ENCODE assay signal across 13 cellular contexts in the genomic region with DNA sequence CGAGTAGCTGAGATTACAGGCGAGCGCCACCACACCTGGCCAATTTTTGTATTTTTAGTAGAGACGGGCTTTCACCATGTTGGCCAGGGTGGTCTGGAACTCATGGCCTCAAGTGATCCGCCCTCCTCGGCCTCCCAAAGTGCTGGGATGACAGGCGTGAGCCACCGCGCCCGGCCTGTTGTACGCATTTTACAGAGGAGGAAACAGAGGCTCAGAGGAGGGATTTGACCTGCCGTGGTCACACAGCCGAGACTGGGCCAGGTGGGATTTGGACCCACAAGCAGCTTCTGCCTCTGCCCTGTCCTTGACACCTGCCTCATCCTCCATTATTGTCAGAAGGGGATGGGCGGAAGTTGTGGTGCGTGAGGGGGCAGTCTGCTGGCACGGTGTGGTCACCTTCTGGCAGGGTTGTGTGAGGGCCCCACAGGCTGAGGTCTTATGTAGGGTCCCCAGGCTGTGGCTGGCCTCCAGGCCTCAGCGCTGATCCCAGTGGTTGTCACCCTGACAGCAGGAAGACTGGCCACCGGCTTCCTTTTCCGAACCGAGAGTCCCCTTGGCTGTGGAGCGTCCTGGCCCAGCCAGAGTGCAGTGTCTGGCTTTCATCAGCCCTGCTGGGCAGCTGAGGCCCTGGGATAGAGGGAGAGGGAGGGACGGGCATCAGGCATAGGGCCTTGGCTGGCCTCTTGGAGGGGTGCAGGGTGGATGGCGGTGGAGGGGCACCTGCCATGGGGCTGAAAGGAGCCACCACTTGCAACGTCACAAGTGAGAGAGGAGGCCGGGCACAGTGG. TPM values are rescaled to one million over a fixed set of nuclear protein-coding genes. Genes with fewer than 3 reads are reported as not detected.
DNase-seq lines count a peak whose midpoint lies in the region; ATAC-seq and TF ChIP-seq lines count a peak whose summit lies in the region.
"Had no signal": no experiment of that assay in that cellular context is flagged by ENCODE, and none has a peak within 500 bp of the region (broad histone marks: within the 10 kb centered on the region; RNA-seq: fewer than 3 reads in every experiment).

No MANE protein-coding gene starts in this region.

- peaks cover 99% of the 10 kb centered on the region for H4K20me1 ChIP-seq in BLaER1

- peak overlapping the region; percentile 71 for H3K4me2 ChIP-seq in BLaER1

- no peaks in the 10 kb centered on the region for H3K9me3 ChIP-seq in BLaER1
- H3K9me3 ChIP-seq in liver (ENCODE audit: control insufficient read depth in 4 of 4, low read length in 3 of 4): no peaks in the 10 kb centered on the region
- H3K9me3 ChIP-seq in skeletal muscle tissue (ENCODE audit: control insufficient read depth in 3 of 3, low read length in 3 of 3): no peaks in the 10 kb centered on the region

- H3K27me3 ChIP-seq in BLaER1 (no peaks in the 10 kb centered on the region), liver (ENCODE audit: control insufficient read depth in 4 of 4, insufficient read depth in 4 of 4, low read length in 3 of 4) (no peaks in the 10 kb centered on the region), skeletal muscle tissue (ENCODE audit: control insufficient read depth in 3 of 3, insufficient read depth in 3 of 3, low read length in 3 of 3) (no peaks in the 10 kb centered on the region)

- H3K9me3 Mint-ChIP-seq in dendritic cell treated with granulocyte-macrophage colony-stimulating factor and Interleukin-4, amounts not matched to agents 40 ng/mL and 50 ng/mL, for 4 days: no peaks in the 10 kb centered on the region

- H3K4me1 ChIP-seq in BLaER1: peaks cover 88% of the 10 kb centered on the region
- peaks cover 42 to 81% (median 67%) of the 10 kb centered on the region in 4 donors for H3K4me1 ChIP-seq in liver (ENCODE audit: control insufficient read depth in 4 of 4, insufficient read depth in 4 of 4, low read length in 3 of 4)
- H3K4me1 ChIP-seq in skeletal muscle tissue (ENCODE audit: control insufficient read depth in 3 of 3, insufficient read depth in 3 of 3, low read length in 3 of 3): peaks cover 78 to 84% (median 84%) of the 10 kb centered on the region in 3 donors

- intact Hi-C loops in dendritic cell treated with granulocyte-macrophage colony-stimulating factor and Interleukin-4, amounts not matched to agents 40 ng/mL and 50 ng/mL, for 4 days (cut with micrococcal nuclease): no loop called here

- H3K4me3 Mint-ChIP-seq in dendritic cell treated with granulocyte-macrophage colony-stimulating factor and Interleukin-4, amounts not matched to agents 40 ng/mL and 50 ng/mL, for 4 days: no peak overlapping the region
- H3K4me3 Mint-ChIP-seq: activated CD4-positive, alpha-beta T cell treated with anti-CD3 and anti-CD28 coated beads for 36 hours had no signal

- no peaks in the 10 kb centered on the region for H3K27me3 Mint-ChIP-seq in dendritic cell treated with granulocyte-macrophage colony-stimulating factor and Interleukin-4, amounts not matched to agents 40 ng/mL and 50 ng/mL, for 4 days
- H3K27me3 Mint-ChIP-seq: activated CD4-positive, alpha-beta T cell treated with anti-CD3 and anti-CD28 coated beads for 36 hours had no signal

- peaks cover 75% of the 10 kb centered on the region for H3K36me3 Mint-ChIP-seq in dendritic cell treated with granulocyte-macrophage colony-stimulating factor and Interleukin-4, amounts not matched to agents 40 ng/mL and 50 ng/mL, for 4 days (ENCODE audit: low read depth)

- no peak for DNase-seq in DMS 273 (lab: John Stamatoyannopoulos, UW; ENCODE audit: unreplicated experiment)
- no peak for DNase-seq in NCI-H1694 (lab: John Stamatoyannopoulos, UW)
- DNase-seq: activated CD4-positive, alpha-beta T cell treated with anti-CD3 and anti-CD28 coated beads for 36 hours; mesendoderm; T-helper 1 cell had no signal

- TF ChIP-seq CTCF in liver (IDR thresholded peaks at IDR 0.05; ENCODE audit: low read depth, low read length, missing input control): no peak

- ATAC-seq in HG03097 (IDR thresholded peaks at IDR 0.05; ENCODE audit: low FRiP score, unreplicated experiment): no peak
- no peak for ATAC-seq in HG03460 (IDR thresholded peaks at IDR 0.05; ENCODE audit: unreplicated experiment)
- ATAC-seq: activated CD4-positive, alpha-beta T cell treated with anti-CD3 and anti-CD28 coated beads for 36 hours had no signal

- peaks cover 70% of the 10 kb centered on the region for H3K36me3 ChIP-seq in BLaER1
- H3K36me3 ChIP-seq in liver (ENCODE audit: control insufficient read depth in 4 of 4, insufficient read depth in 3 of 4, low read depth in 1 of 4, low read length in 3 of 4): peaks cover 0 to 8% (median 4%) of the 10 kb centered on the region in 4 donors
- H3K36me3 ChIP-seq in skeletal muscle tissue (ENCODE audit: control insufficient read depth in 3 of 3, insufficient read depth in 3 of 3, low read length in 3 of 3): peaks cover 11 to 16% (median 12%) of the 10 kb centered on the region in 3 donors

- H3K4me3 ChIP-seq in BLaER1 (no peak overlapping the region), liver (ENCODE audit: low read depth in 1 of 3, low read length in 3 of 3) (no peak overlapping the region), skeletal muscle tissue (ENCODE audit: low read length in 3 of 3) (peak overlapping the region in 2 of 3 donors; percentile 29)

- H3K27ac Mint-ChIP-seq in dendritic cell treated with granulocyte-macrophage colony-stimulating factor and Interleukin-4, amounts not matched to agents 40 ng/mL and 50 ng/mL, for 4 days: peak overlapping the region; percentile 78
- H3K27ac Mint-ChIP-seq: activated CD4-positive, alpha-beta T cell treated with anti-CD3 and anti-CD28 coated beads for 36 hours; progenitor cell of endocrine pancreas had no signal

- WGBS in liver: 60% methylated on average over 25 of the region's 25 CpGs

- H3K9ac ChIP-seq in BLaER1 (peak overlapping the region; percentile 40; the same call in 1 of the 2 replicates), liver (ENCODE audit: low read depth in 1 of 2, low read length in 2 of 2) (peak overlapping the region; percentile 22 to 24), skeletal muscle tissue (ENCODE audit: low read depth in 1 of 3, low read length in 3 of 3) (peak overlapping the region; percentile 68 to 79 (median 76))

- H3K27ac ChIP-seq in BLaER1 (peak overlapping the region; percentile 72), liver (ENCODE audit: low read depth in 1 of 2, low read length in 2 of 2) (peak overlapping the region; percentile 85 to 93), skeletal muscle tissue (ENCODE audit: low read depth, low read length) (peak overlapping the region; percentile 90)
- H3K27ac ChIP-seq: HL-60 had no signal

- peak in 1 of 2 donors; percentile 39 for TF ChIP-seq RAD21 in liver (IDR thresholded peaks at IDR 0.05)

- peaks cover 76% of the 10 kb centered on the region for H3K4me1 Mint-ChIP-seq in dendritic cell treated with granulocyte-macrophage colony-stimulating factor and Interleukin-4, amounts not matched to agents 40 ng/mL and 50 ng/mL, for 4 days (ENCODE audit: low read depth)

TF ChIP-seq in liver, 16 proteins besides CTCF, POLR2A, EP300 and RAD21:
- TF ChIP-seq RXRA (IDR thresholded peaks at IDR 0.05) (no peak), HNF4A (conservative IDR thresholded peaks at IDR 0.05) (no peak), FOXA1 (IDR thresholded peaks at IDR 0.05) (no peak), HNF4G (IDR thresholded peaks at IDR 0.05) (no peak), GABPA (IDR thresholded peaks at IDR 0.05 in 1 of 2, conservative IDR thresholded peaks at IDR 0.05 in 1 of 2) (no peak), SP1 (IDR thresholded peaks at IDR 0.05) (no peak), YY1 (IDR thresholded peaks at IDR 0.05) (no peak), JUND (IDR thresholded peaks at IDR 0.05) (no peak)
- TF ChIP-seq, protein P1, sequence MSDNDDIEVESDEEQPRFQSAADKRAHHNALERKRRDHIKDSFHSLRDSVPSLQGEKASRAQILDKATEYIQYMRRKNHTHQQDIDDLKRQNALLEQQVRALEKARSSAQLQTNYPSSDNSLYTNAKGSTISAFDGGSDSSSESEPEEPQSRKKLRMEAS (IDR thresholded peaks at IDR 0.05): no peak
- TF ChIP-seq, protein P2, sequence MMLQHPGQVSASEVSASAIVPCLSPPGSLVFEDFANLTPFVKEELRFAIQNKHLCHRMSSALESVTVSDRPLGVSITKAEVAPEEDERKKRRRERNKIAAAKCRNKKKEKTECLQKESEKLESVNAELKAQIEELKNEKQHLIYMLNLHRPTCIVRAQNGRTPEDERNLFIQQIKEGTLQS (IDR thresholded peaks at IDR 0.05): no peak
TF ChIP-seq in liver: peak in this region for 0.

RNA-seq across cellular contexts. Expression of gene NFIC, which starts 20.3 kb away (rescaled TPM):
- 100 to 1,000 TPM in 1 of 2 donors, 10 to 100 TPM in 1; 12.8 to 100 TPM for total RNA-seq in liver
- 10 to 100 TPM; 71.8 to 78.5 TPM for polyA plus RNA-seq in liver
- 8.4 TPM for total RNA-seq in skeletal muscle tissue

Comparison
In these comparisons a context has a peak if more than half of its experiments do, and no peak if none do; other contexts are left out.
1. H3K4me3 ChIP-seq: peak in skeletal muscle tissue (2 of 3); none in BLaER1 (single experiment) and liver (0 of 3).
2. H3K9ac ChIP-seq: peak in every context shown above with its lines; median percentile 76 in skeletal muscle tissue; 40 in BLaER1; 23 in liver.
3. Peak in every context shown above with its lines, with median percentiles within 50 percentile points of each other: H3K27ac ChIP-seq.